ENCODE assay signal across 10 cellular contexts in the genomic region with DNA sequence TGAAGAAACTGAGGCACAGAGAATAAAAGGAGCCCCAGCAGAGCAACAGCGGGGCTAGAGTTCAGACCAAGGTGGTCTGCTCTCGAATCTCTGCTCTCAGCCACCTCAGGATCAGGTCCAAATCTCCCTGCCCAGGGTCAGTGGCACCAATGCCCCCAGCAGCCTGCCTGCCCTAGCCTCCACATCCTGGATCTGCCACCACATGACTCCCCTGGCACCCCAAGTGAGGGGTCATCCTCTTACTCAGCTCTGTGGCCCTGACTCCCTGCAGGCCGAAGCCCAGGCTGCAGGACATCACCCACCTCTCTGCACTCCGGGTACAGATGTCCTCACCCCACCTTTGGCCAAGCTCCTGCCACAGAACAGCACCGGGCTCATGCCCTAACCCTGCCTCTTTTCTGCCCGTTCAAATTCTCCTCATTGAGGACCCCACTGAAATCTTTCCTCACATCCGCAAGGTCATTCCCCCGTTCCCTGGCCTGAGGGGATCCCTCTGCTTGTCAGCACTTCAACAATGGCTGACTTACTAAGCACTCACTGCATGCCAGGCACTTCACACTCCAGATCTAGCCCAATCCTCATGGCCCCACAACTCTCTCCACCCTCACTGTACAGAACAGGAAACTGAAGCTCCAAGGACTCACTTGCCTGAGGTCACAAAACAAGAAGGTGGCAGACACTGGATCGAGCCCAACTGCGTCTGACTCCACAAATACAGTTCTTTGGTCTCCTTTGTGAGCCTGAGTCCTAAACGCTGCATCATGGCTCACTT. TPM values are rescaled to one million over a fixed set of nuclear protein-coding genes. Genes with fewer than 3 reads are reported as not detected.
DNase-seq lines count a peak whose midpoint lies in the region; FAIRE-seq and TF ChIP-seq lines count a peak whose summit lies in the region.
"Had no signal": no experiment of that assay in that cellular context is flagged by ENCODE, and none has a peak within 500 bp of the region (broad histone marks: within the 10 kb centered on the region; RNA-seq: fewer than 3 reads in every experiment).

No MANE protein-coding gene starts in this region.

- H3K4me2 ChIP-seq in endothelial cell of umbilical vein (ENCODE audit: insufficient read depth, low read length) (peak overlapping the region; percentile 19), osteoblast (ENCODE audit: insufficient read depth, low read length) (peak overlapping the region; percentile 9)

- dilution Hi-C loops in endothelial cell of umbilical vein (cut with MboI; ENCODE audit: extremely low pct_ligation_motif_present, low sequenced_read_pairs): no loop called here

- POLR2A ChIA-PET in endothelial cell of umbilical vein (lab: Charles Lee): interaction anchor here (0.8 kb wide), 1 partner anchor 19 kb away, joined by 4 read pairs; no protein-coding TSS in a partner anchor

- TF ChIP-seq CTCF in VCaP (conservative IDR thresholded peaks at IDR 0.05) (no peak), endothelial cell of umbilical vein (IDR thresholded peaks at IDR 0.05; ENCODE audit: extremely low read depth in 1 of 2, insufficient read depth in 1 of 2, low read depth in 1 of 2, low read length in 2 of 2) (no peak), osteoblast (IDR thresholded peaks at IDR 0.05; ENCODE audit: extremely low read depth, low read depth, low read length) (no peak)

- FAIRE-seq in endothelial cell of umbilical vein (lab: Jason Lieb, UNC): no peak

- peak; percentile 54 for DNase-seq in activated CD8-positive, alpha-beta memory T cell treated with anti-CD3 and anti-CD28 coated beads for 24 hours
- DNase-seq in activated CD8-positive, alpha-beta memory T cell treated with anti-CD3 and anti-CD28 coated beads, Interleukin-2, amount 50 U/mL, for 4 hours: no peak
- DNase-seq in endothelial cell of umbilical vein (ENCODE audit: low read depth, low spot score) (no peak), osteoblast (ENCODE audit: insufficient read length, low spot score, missing footprints) (no peak), HK-2 (ENCODE audit: unreplicated experiment) (no peak), ACHN (no peak), NCI-H82 (lab: John Stamatoyannopoulos, UW) (no peak)
- DNase-seq: stimulated activated CD4-positive, alpha-beta T cell treated with anti-CD3 and anti-CD28 coated beads, Interleukin-4, amount 100 ng/mL, for 4 hours had no signal

- BruUV-seq in endothelial cell of umbilical vein (replicated peaks; lab: Mats Ljungman, UMichigan): no TSS peak

- H3K9ac ChIP-seq in endothelial cell of umbilical vein (replicated peaks; ENCODE audit: extremely low read depth, insufficient read depth, low read length): peak overlapping the region; percentile 8

- intact Hi-C loops in endothelial cell of umbilical vein (cut with micrococcal nuclease): no loop called here

- CTCF ChIA-PET in endothelial cell of umbilical vein (lab: Charles Lee): no interaction called here

- TF ChIP-seq POLR2A in endothelial cell of umbilical vein (IDR thresholded peaks at IDR 0.05; ENCODE audit: low read depth, low read length): no peak

- H3K27ac ChIP-seq in VCaP (peak overlapping the region; percentile 92), endothelial cell of umbilical vein (ENCODE audit: insufficient read depth, low read depth, low read length) (no peak overlapping the region), osteoblast (ENCODE audit: low read depth, low read length) (no peak overlapping the region)

- H3K4me1 ChIP-seq in endothelial cell of umbilical vein (ENCODE audit: control insufficient read depth, extremely low read depth, insufficient read depth, low read length): peaks cover 10% of the 10 kb centered on the region
- peaks cover 47% of the 10 kb centered on the region for H3K4me1 ChIP-seq in osteoblast (ENCODE audit: insufficient read depth, low read length)

- H3K9me3 ChIP-seq in endothelial cell of umbilical vein (replicated peaks; ENCODE audit: control insufficient read depth, insufficient read depth, low read length) (no peaks in the 10 kb centered on the region), osteoblast (ENCODE audit: low read depth, low read length) (no peaks in the 10 kb centered on the region)
- H3K9me3 ChIP-seq: prostate gland had no signal

- peaks cover 23 to 49% of the 10 kb centered on the region in 2 experiments for H3K36me3 ChIP-seq in endothelial cell of umbilical vein (ENCODE audit: control insufficient read depth in 2 of 2, extremely low read depth in 1 of 2, insufficient read depth in 2 of 2, low read length in 2 of 2)
- peaks cover 69% of the 10 kb centered on the region for H3K36me3 ChIP-seq in osteoblast (ENCODE audit: insufficient read depth, low read length)

- H2AFZ ChIP-seq in endothelial cell of umbilical vein (ENCODE audit: low read depth, low read length): no peak overlapping the region
- no peak overlapping the region for H2AFZ ChIP-seq in osteoblast (ENCODE audit: low read length)

- H3K4me3 ChIP-seq in endothelial cell of umbilical vein (replicated peaks in 1 of 3; ENCODE audit: insufficient read depth in 1 of 3, low read depth in 1 of 3, low read length in 3 of 3) (no peak overlapping the region), osteoblast (ENCODE audit: insufficient read depth, low read length) (no peak overlapping the region)
- H3K4me3 ChIP-seq: prostate gland had no signal

- H3K27me3 ChIP-seq in endothelial cell of umbilical vein (ENCODE audit: control insufficient read depth in 2 of 2, insufficient read depth in 2 of 2, low read length in 2 of 2) (no peaks in the 10 kb centered on the region), osteoblast (ENCODE audit: insufficient read depth, low read length) (no peaks in the 10 kb centered on the region)

- in situ Hi-C loops in ACHN (cut with HindIII; ENCODE audit: low pct_ligation_motif_present, low pct_unique_long_range_greater_than_20kb, low sequenced_read_pairs): no loop called here

- no peaks in the 10 kb centered on the region for H3K9me1 ChIP-seq in endothelial cell of umbilical vein (replicated peaks; ENCODE audit: control insufficient read depth, extremely low read depth, insufficient read depth, low read length)

- H4K20me1 ChIP-seq in endothelial cell of umbilical vein (replicated peaks; ENCODE audit: control insufficient read depth, extremely low read depth, insufficient read depth, low read length) (no peaks in the 10 kb centered on the region), osteoblast (ENCODE audit: insufficient read depth, low read length) (peaks cover 59% of the 10 kb centered on the region)

- H3K79me2 ChIP-seq in endothelial cell of umbilical vein (ENCODE audit: control insufficient read depth, insufficient read depth, low read length) (peaks cover 42% of the 10 kb centered on the region), osteoblast (ENCODE audit: insufficient read depth, low read length) (peaks cover 44% of the 10 kb centered on the region)

TF ChIP-seq in endothelial cell of umbilical vein, 7 proteins besides CTCF, POLR2A, EP300 and RAD21:
- TF ChIP-seq JUN (IDR thresholded peaks at IDR 0.05; ENCODE audit: borderline replicate concordance, insufficient read depth, insufficient read length, low read depth) (no peak), GATA2 (IDR thresholded peaks at IDR 0.05; ENCODE audit: insufficient read depth, insufficient read length, low read depth, low read length) (no peak), EZH2 (IDR thresholded peaks at IDR 0.05; ENCODE audit: borderline replicate concordance, low read depth, low read length, severe bottlenecking) (no peak), FOS (IDR thresholded peaks at IDR 0.05; ENCODE audit: borderline replicate concordance, insufficient read depth, low read length) (no peak), MYC (IDR thresholded peaks at IDR 0.05; ENCODE audit: low read depth, low read length) (no peak), POLR2AphosphoS5 (IDR thresholded peaks at IDR 0.05; ENCODE audit: insufficient read depth, low read depth, low read length) (no peak)
- TF ChIP-seq, protein P1, sequence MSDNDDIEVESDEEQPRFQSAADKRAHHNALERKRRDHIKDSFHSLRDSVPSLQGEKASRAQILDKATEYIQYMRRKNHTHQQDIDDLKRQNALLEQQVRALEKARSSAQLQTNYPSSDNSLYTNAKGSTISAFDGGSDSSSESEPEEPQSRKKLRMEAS (IDR thresholded peaks at IDR 0.05; ENCODE audit: insufficient read depth, insufficient read length): no peak

RNA-seq across cellular contexts. Expression of gene PPIB, which starts 4.3 kb away (rescaled TPM):
- total RNA-seq in endothelial cell of umbilical vein (818 and 840 TPM in 2 replicates), osteoblast (954 and 1,032 TPM in 2 replicates)
- 1,157 and 1,240 TPM in 2 replicates for polyA plus RNA-seq in endothelial cell of umbilical vein
- 1,469 and 1,568 TPM in 2 replicates for polyA plus RNA-seq in endothelial cell of umbilical vein (2011; cell fraction: cytosol; rRNA removed)
- 547 and 579 TPM in 2 replicates for polyA plus RNA-seq in endothelial cell of umbilical vein (2011; cell fraction: nucleus; rRNA removed)
- polyA plus RNA-seq in endothelial cell of umbilical vein (2012): 798 and 832 TPM in 2 replicates
- polyA minus RNA-seq in endothelial cell of umbilical vein: 564 and 566 TPM in 2 replicates
- 260 TPM for polyA minus RNA-seq in endothelial cell of umbilical vein (2011; cell fraction: cytosol; rRNA and poly(A)+ RNA removed)
- 61.5 and 75.7 TPM in 2 replicates for polyA minus RNA-seq in endothelial cell of umbilical vein (2011; cell fraction: nucleus; rRNA and poly(A)+ RNA removed)

RNA-seq across cellular contexts. Expression of gene SNX22, which starts 7.0 kb away (rescaled TPM):
- total RNA-seq in endothelial cell of umbilical vein (0.14 and 0.73 TPM in 2 replicates), osteoblast (under 0.01 and 0.29 TPM in 2 replicates)
- polyA plus RNA-seq in endothelial cell of umbilical vein: 0.14 and 0.18 TPM in 2 replicates
- 0.10 and 0.13 TPM in 2 replicates for polyA plus RNA-seq in endothelial cell of umbilical vein (2011; cell fraction: cytosol; rRNA removed)
- 0.38 and 0.40 TPM in 2 replicates for polyA plus RNA-seq in endothelial cell of umbilical vein (2011; cell fraction: nucleus; rRNA removed)
- polyA plus RNA-seq in endothelial cell of umbilical vein (2012): 1.2 and 1.5 TPM in 2 replicates
- 0.19 and 0.34 TPM in 2 replicates for polyA minus RNA-seq in endothelial cell of umbilical vein
- not detected for polyA minus RNA-seq in endothelial cell of umbilical vein (2011; cell fraction: cytosol; rRNA and poly(A)+ RNA removed)
- polyA minus RNA-seq in endothelial cell of umbilical vein (2011; cell fraction: nucleus; rRNA and poly(A)+ RNA removed): 0.19 and 0.67 TPM in 2 replicates
